In genomic region chr1:114078116-114078515, GRCh38 we compare ENCODE assay signal across 19 cellular contexts.
"Had no signal": no experiment of that assay in that cellular context is flagged by ENCODE, and none has a peak within 500 bp of the region (broad histone marks: within the 10 kb centered on the region; RNA-seq: fewer than 3 reads in every experiment).

No MANE protein-coding gene starts in this region.

- H3K36me3 ChIP-seq: adrenal gland, breast epithelium, esophagus squamous epithelium, heart right ventricle, tibial nerve had no signal

- H3K9me3 ChIP-seq: adrenal gland, esophagus squamous epithelium, tibial nerve had no signal

- H3K27me3 Mint-ChIP-seq: activated naive CD4-positive, alpha-beta T cell treated with anti-CD3 and anti-CD28 coated beads, Interleukin-2, amount 50 U/mL, for 24 hours had no signal

- H3K27ac Mint-ChIP-seq: activated CD4-positive, alpha-beta memory T cell treated with anti-CD3 and anti-CD28 coated beads, Interleukin-2, amount 10 ng/mL, durations not matched to agents 7 days and 5 days; activated naive CD4-positive, alpha-beta T cell treated with anti-CD3 and anti-CD28 coated beads, Interleukin-2, amount 50 U/mL, for 24 hours; memory B cell; progenitor cell of endocrine pancreas had no signal

- H3K4me3 ChIP-seq: adrenal gland, breast epithelium, esophagus squamous epithelium, heart right ventricle, tibial nerve had no signal

- H3K4me3 Mint-ChIP-seq: activated CD4-positive, alpha-beta memory T cell treated with anti-CD3 and anti-CD28 coated beads, Interleukin-2, amount 10 ng/mL, durations not matched to agents 7 days and 5 days; activated naive CD4-positive, alpha-beta T cell treated with anti-CD3 and anti-CD28 coated beads, Interleukin-2, amount 50 U/mL, for 24 hours; memory B cell had no signal

- H3K36me3 Mint-ChIP-seq: memory B cell had no signal

- DNase-seq: activated CD4-positive, alpha-beta memory T cell treated with anti-CD3 and anti-CD28 coated beads, Interleukin-2, amount 10 ng/mL, durations not matched to agents 7 days and 5 days; activated CD4-positive, alpha-beta T cell treated with anti-CD3 and anti-CD28 coated beads for 48 hours; activated CD4-positive, CD25-positive, alpha-beta regulatory T cell; activated CD8-positive, alpha-beta memory T cell treated with anti-CD3 and anti-CD28 coated beads, Interleukin-2, amount 50 U/mL, for 48 hours; activated effector memory CD4-positive, alpha-beta T cell treated with Interleukin-2 at 50 U/mL for 16 hours; activated T-cell treated with anti-CD3 and anti-CD28 coated beads, Interleukin-2, amount 50 U/mL, for 48 hours; adrenal gland; cerebellar nuclear complex; dermis blood vessel endothelial cell; effector memory CD4-positive, alpha-beta T cell; esophagus squamous epithelium; heart right ventricle; stimulated activated naive CD4-positive, alpha-beta T cell; substantia nigra had no signal

- ATAC-seq: heart right ventricle had no signal

- H3K4me1 ChIP-seq: adrenal gland, breast epithelium had no signal

- H3K4me1 Mint-ChIP-seq: activated naive CD4-positive, alpha-beta T cell treated with anti-CD3 and anti-CD28 coated beads, Interleukin-2, amount 50 U/mL, for 24 hours; memory B cell had no signal

- H3K27me3 ChIP-seq: adrenal gland, breast epithelium, esophagus squamous epithelium, heart right ventricle, tibial nerve had no signal

- H3K27ac ChIP-seq: adrenal gland, breast epithelium, esophagus squamous epithelium, heart right ventricle, tibial nerve had no signal
